Comparison of ENCODE assay signal across 1 cellular context in genomic region chrX:31508338-31508737, GRCh38.
TF ChIP-seq lines count a peak whose summit lies in the region.

No MANE protein-coding gene starts in this region.

TF ChIP-seq in HepG2, 621 proteins besides CTCF, POLR2A, EP300 and RAD21 (continued from another document):
- TF ChIP-seq, protein P1, sequence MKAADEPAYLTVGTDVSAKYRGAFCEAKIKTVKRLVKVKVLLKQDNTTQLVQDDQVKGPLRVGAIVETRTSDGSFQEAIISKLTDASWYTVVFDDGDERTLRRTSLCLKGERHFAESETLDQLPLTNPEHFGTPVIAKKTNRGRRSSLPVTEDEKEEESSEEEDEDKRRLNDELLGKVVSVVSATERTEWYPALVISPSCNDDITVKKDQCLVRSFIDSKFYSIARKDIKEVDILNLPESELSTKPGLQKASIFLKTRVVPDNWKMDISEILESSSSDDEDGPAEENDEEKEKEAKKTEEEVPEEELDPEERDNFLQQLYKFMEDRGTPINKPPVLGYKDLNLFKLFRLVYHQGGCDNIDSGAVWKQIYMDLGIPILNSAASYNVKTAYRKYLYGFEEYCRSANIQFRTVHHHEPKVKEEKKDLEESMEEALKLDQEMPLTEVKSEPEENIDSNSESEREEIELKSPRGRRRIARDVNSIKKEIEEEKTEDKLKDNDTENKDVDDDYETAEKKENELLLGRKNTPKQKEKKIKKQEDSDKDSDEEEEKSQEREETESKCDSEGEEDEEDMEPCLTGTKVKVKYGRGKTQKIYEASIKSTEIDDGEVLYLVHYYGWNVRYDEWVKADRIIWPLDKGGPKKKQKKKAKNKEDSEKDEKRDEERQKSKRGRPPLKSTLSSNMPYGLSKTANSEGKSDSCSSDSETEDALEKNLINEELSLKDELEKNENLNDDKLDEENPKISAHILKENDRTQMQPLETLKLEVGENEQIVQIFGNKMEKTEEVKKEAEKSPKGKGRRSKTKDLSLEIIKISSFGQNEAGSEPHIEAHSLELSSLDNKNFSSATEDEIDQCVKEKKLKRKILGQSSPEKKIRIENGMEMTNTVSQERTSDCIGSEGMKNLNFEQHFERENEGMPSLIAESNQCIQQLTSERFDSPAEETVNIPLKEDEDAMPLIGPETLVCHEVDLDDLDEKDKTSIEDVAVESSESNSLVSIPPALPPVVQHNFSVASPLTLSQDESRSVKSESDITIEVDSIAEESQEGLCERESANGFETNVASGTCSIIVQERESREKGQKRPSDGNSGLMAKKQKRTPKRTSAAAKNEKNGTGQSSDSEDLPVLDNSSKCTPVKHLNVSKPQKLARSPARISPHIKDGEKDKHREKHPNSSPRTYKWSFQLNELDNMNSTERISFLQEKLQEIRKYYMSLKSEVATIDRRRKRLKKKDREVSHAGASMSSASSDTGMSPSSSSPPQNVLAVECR (CRISPR knock-in tag; IDR thresholded peaks at IDR 0.05; ENCODE audit: borderline replicate concordance): no peak
